17 cellular contexts compared by ENCODE assay signal in the genomic region with DNA sequence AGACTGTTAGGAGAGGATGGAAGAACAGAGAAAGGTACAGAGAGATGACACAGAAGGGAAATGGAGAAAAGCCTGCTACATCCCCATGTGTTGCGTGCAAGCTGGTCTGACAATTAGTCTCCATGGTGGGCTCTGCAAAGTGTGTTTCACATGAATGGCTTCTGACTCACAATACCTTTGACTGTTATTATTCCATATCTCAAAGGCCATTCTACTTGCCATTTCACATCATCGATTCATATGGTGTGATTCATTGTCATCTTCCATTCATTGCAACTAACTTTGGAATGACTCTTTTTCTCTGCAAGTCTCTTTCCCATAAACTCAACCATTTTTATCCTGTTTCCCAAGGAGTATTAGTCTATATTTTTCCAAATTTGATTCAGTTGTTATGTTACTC.
DNase-seq lines count a peak whose midpoint lies in the region; ATAC-seq and TF ChIP-seq lines count a peak whose summit lies in the region.
"Had no signal": no experiment of that assay in that cellular context is flagged by ENCODE, and none has a peak within 500 bp of the region (broad histone marks: within the 10 kb centered on the region; RNA-seq: fewer than 3 reads in every experiment).

No MANE protein-coding gene starts in this region.

- peak overlapping the region; percentile 29; the same call in 1 of the 2 replicates for H2AFZ ChIP-seq in GM23248

- H3K36me3 ChIP-seq in GM23248 (ENCODE audit: low read depth) = no peaks in the 10 kb centered on the region
- H3K36me3 ChIP-seq in Peyer's patch = no peaks in the 10 kb centered on the region
- H3K36me3 ChIP-seq: left lung had no signal

- H3K4me2 ChIP-seq in GM23248 (ENCODE audit: unreplicated experiment) = peak overlapping the region; percentile 56

- H3K4me3 Mint-ChIP-seq in memory B cell = no peak overlapping the region
- H3K4me3 Mint-ChIP-seq: B cell; central memory CD8-positive, alpha-beta T cell; naive B cell had no signal

- peaks cover 40% of the 10 kb centered on the region for H3F3A ChIP-seq in GM23248 (ENCODE audit: insufficient read depth)

- POLR2A ChIA-PET in AG04449 (lab: Yijun Ruan, JAX) = no interaction called here

- no peaks in the 10 kb centered on the region for H3K79me2 ChIP-seq in GM23248 (ENCODE audit: insufficient read depth)

- peaks cover 15% of the 10 kb centered on the region for H3K4me1 Mint-ChIP-seq in memory B cell
- H3K4me1 Mint-ChIP-seq: central memory CD8-positive, alpha-beta T cell had no signal

- no peaks in the 10 kb centered on the region for H4K20me1 ChIP-seq in GM23248 (ENCODE audit: insufficient read depth)

- DNase-seq in AG04449 (ENCODE audit: low read depth, low spot score) (peak; percentile 78), GM23248 (peak; percentile 79), astrocyte of the spinal cord (ENCODE audit: low read depth, low spot score) (peak; percentile 71), memory B cell (ENCODE audit: low spot score in 2 of 2) (no peak), posterior cingulate gyrus (no peak), KG1 (lab: John Stamatoyannopoulos, UW) (no peak), Peyer's patch (no peak)
- DNase-seq: activated effector memory CD4-positive, alpha-beta T cell treated with anti-CD3 and anti-CD28 coated beads, Interleukin-2, amount 50 U/mL, for 16 hours; H7; left lung; naive B cell; stimulated activated CD4-positive, alpha-beta T cell treated with anti-CD3 and anti-CD28 coated beads, Interleukin-1b, Interleukin-23, amount 100 ng/mL, for 48 hours had no signal

- ATAC-seq in memory B cell (ENCODE audit: low read depth) (no peak), GM21528 (IDR thresholded peaks at IDR 0.05; ENCODE audit: low FRiP score, unreplicated experiment) (no peak)
- ATAC-seq: HepG2, left lung had no signal

- intact Hi-C loops in posterior cingulate gyrus (cut with DNase I) = no loop called here

- TF ChIP-seq POLR2A in Peyer's patch (IDR thresholded peaks at IDR 0.05) = no peak

- 35 to 42% methylated on average over 2 of the region's 2 CpGs for WGBS in GM23248 (ENCODE audit: low coverage in 1 of 2, low lambda C conversion rate in 2 of 2, missing lambda C conversion rate in 2 of 2), 2 experiments

- no peaks in the 10 kb centered on the region for H3K27me3 Mint-ChIP-seq in memory B cell
- H3K27me3 Mint-ChIP-seq: B cell, naive B cell had no signal

- TF ChIP-seq CTCF in AG04449 (IDR thresholded peaks at IDR 0.05; ENCODE audit: insufficient read depth, low read length, missing control alignments) (no peak), astrocyte of the spinal cord (IDR thresholded peaks at IDR 0.05; ENCODE audit: low read depth, low read length) (no peak), Peyer's patch (IDR thresholded peaks at IDR 0.05) (no peak)

- peak overlapping the region; percentile 94 for H3K27ac ChIP-seq in GM23248
- H3K27ac ChIP-seq in Peyer's patch = no peak overlapping the region
- H3K27ac ChIP-seq: left lung, SK-N-MC had no signal

- H3K4me3 ChIP-seq in AG04449 (ENCODE audit: low read depth, low read length) (no peak overlapping the region), GM23248 (no peak overlapping the region), astrocyte of the spinal cord (ENCODE audit: low read depth, low read length) (no peak overlapping the region), Peyer's patch (no peak overlapping the region)
- H3K4me3 ChIP-seq: left lung, SK-N-MC had no signal

- H3K36me3 Mint-ChIP-seq in memory B cell = no peaks in the 10 kb centered on the region
- H3K36me3 Mint-ChIP-seq: naive B cell had no signal

- in situ Hi-C loops in GM23248 (cut with MboI) (no loop called here), astrocyte of the spinal cord (cut with HindIII; ENCODE audit: low sequenced_read_pairs) (no loop called here)

- H3K9me2 ChIP-seq in GM23248 (ENCODE audit: insufficient read depth) = no peaks in the 10 kb centered on the region

- no peaks in the 10 kb centered on the region for H3K9me3 Mint-ChIP-seq in memory B cell
- H3K9me3 Mint-ChIP-seq: naive B cell had no signal

- H3K9ac ChIP-seq in GM23248 = peak overlapping the region; percentile 71

- no peaks in the 10 kb centered on the region for H3K9me3 ChIP-seq in GM23248 (ENCODE audit: low read depth)
- no peaks in the 10 kb centered on the region for H3K9me3 ChIP-seq in Peyer's patch
- H3K9me3 ChIP-seq: left lung had no signal

- CTCF ChIA-PET in AG04449 (lab: Yijun Ruan, JAX) = interaction anchor here (1.9 to 2.8 kb wide), 2 partner anchors 28 to 29 kb away, joined by 4 to 8 read pairs; no protein-coding TSS in a partner anchor

- peak overlapping the region; percentile 12 for H3K27ac Mint-ChIP-seq in memory B cell
- H3K27ac Mint-ChIP-seq: B cell had no signal

- peaks cover 51% of the 10 kb centered on the region for H3K4me1 ChIP-seq in GM23248 (ENCODE audit: insufficient read depth)
- H3K4me1 ChIP-seq in Peyer's patch = no peaks in the 10 kb centered on the region
- H3K4me1 ChIP-seq: left lung had no signal

- H3K27me3 ChIP-seq in GM23248 (replicated peaks; ENCODE audit: insufficient read depth) (no peaks in the 10 kb centered on the region), Peyer's patch (no peaks in the 10 kb centered on the region)
- H3K27me3 ChIP-seq: left lung had no signal

Comparison
In these comparisons a context has a peak if more than half of its experiments do, and no peak if none do; other contexts are left out.
1. DNase-seq: peak in AG04449 (single experiment), GM23248 (single experiment) and astrocyte of the spinal cord (single experiment); none in memory B cell (0 of 2), posterior cingulate gyrus (0 of 10), KG1 (single experiment) and Peyer's patch (0 of 3).